Comparison of ENCODE assay signal across 24 cellular contexts in genomic region chr1:190507357-190507756, GRCh38.
"Had no signal": no experiment of that assay in that cellular context is flagged by ENCODE, and none has a peak within 500 bp of the region (broad histone marks: within the 10 kb centered on the region; RNA-seq: fewer than 3 reads in every experiment).

No MANE protein-coding gene starts in this region.

- H3K27ac ChIP-seq: brain microvascular endothelial cell, coronary artery, dorsolateral prefrontal cortex had no signal

- H3K27me3 ChIP-seq: brain microvascular endothelial cell, dorsolateral prefrontal cortex had no signal

- H3K36me3 ChIP-seq: brain microvascular endothelial cell had no signal

- ATAC-seq: activated CD4-positive, alpha-beta T cell treated with anti-CD3 and anti-CD28 coated beads for 36 hours; activated CD8-positive, alpha-beta memory T cell treated with anti-CD3 and anti-CD28 coated beads, Interleukin-2, amount 10 ng/mL, durations not matched to agents 7 days and 5 days; activated CD8-positive, alpha-beta T cell treated with anti-CD3 and anti-CD28 coated beads, Interleukin-2, amount 10 ng/mL, durations not matched to agents 7 days and 5 days; activated naive CD4-positive, alpha-beta T cell treated with anti-CD3 and anti-CD28 coated beads, Interleukin-2, amount 50 U/mL, for 72 hours; esophagus mucosa had no signal

- H3K4me3 ChIP-seq: coronary artery, dorsolateral prefrontal cortex had no signal

- DNase-seq: activated CD4-positive, alpha-beta memory T cell treated with anti-CD3 and anti-CD28 coated beads for 36 hours; activated CD4-positive, alpha-beta T cell treated with anti-CD3 and anti-CD28 coated beads for 36 hours; activated CD4-positive, alpha-beta T cell treated with anti-CD3 and anti-CD28 coated beads, Interleukin-2, amount 10 ng/mL, durations not matched to agents 24 days and 14 days; activated CD4-positive, CD25-positive, alpha-beta regulatory T cell; activated CD4-positive, CD25-positive, alpha-beta regulatory T cell treated with anti-CD3 and anti-CD28 coated beads, Interleukin-2, amount 50 U/mL, for 72 hours; activated CD8-positive, alpha-beta memory T cell treated with anti-CD3 and anti-CD28 coated beads, Interleukin-2, amount 10 ng/mL, durations not matched to agents 7 days and 5 days; activated CD8-positive, alpha-beta memory T cell treated with anti-CD3 and anti-CD28 coated beads, Interleukin-2, amount 50 U/mL, for 4 hours; activated CD8-positive, alpha-beta T cell treated with anti-CD3 and anti-CD28 coated beads, Interleukin-2, amount 10 ng/mL, durations not matched to agents 7 days and 5 days; activated effector memory CD4-positive, alpha-beta T cell treated with anti-CD3 and anti-CD28 coated beads, Interleukin-2, amount 50 U/mL, for 16 hours; activated naive CD4-positive, alpha-beta T cell treated with anti-CD3 and anti-CD28 coated beads, Interleukin-2, amount 10 ng/mL, durations not matched to agents 7 days and 5 days; activated naive CD8-positive, alpha-beta T cell treated with anti-CD3 and anti-CD28 coated beads, Interleukin-2, amount 10 ng/mL, durations not matched to agents 7 days and 5 days; activated T-cell treated with anti-CD3 and anti-CD28 coated beads, Interleukin-2, amount 50 U/mL, for 1 hour; activated T-cell treated with anti-CD3 and anti-CD28 coated beads, Interleukin-2, amount 50 U/mL, for 48 hours; anterior cingulate cortex; brain microvascular endothelial cell; dorsolateral prefrontal cortex; effector memory CD4-positive, alpha-beta T cell; endodermal cell; foreskin fibroblast; head of caudate nucleus; hippocampal formation had no signal
